Comparison of ENCODE assay signal across 2 cellular contexts in genomic region chr5:68215888-68216736, GRCh38.
TF ChIP-seq lines count a peak whose summit lies in the region.

No MANE protein-coding gene starts in this region.

TF ChIP-seq in WTC11, 78 proteins besides CTCF, POLR2A, EP300 and RAD21 (continued from another document):
- peak; percentile 79 for TF ChIP-seq HMGXB4 (CRISPR knock-in tag; IDR thresholded peaks at IDR 0.05)
- TF ChIP-seq MXD4 (CRISPR knock-in tag; IDR thresholded peaks at IDR 0.05; ENCODE audit: borderline replicate concordance) = no peak
- no peak for TF ChIP-seq TEAD4 (CRISPR knock-in tag; IDR thresholded peaks at IDR 0.05)
- TF ChIP-seq ARID4B (CRISPR knock-in tag; IDR thresholded peaks at IDR 0.05; ENCODE audit: borderline replicate concordance) = peak; percentile 27; the same call in 1 of the 2 replicates
- peak; percentile 14; the same call in 1 of the 2 replicates for TF ChIP-seq MAX (CRISPR knock-in tag; IDR thresholded peaks at IDR 0.05)

TF ChIP-seq in HepG2, 621 proteins besides CTCF, POLR2A, EP300 and RAD21 (continued from another document and continues in another):
- TF ChIP-seq CBX2 (IDR thresholded peaks at IDR 0.05; ENCODE audit: low read depth, low read length) = no peak
- 0 out of 2 replicates have a peak, but pooled peaks have one; percentile 10 for TF ChIP-seq CBX2 (CRISPR knock-in tag; IDR thresholded peaks at IDR 0.05; ENCODE audit: low read depth)
- no peak for TF ChIP-seq ZBTB14 (CRISPR knock-in tag; IDR thresholded peaks at IDR 0.05)
- TF ChIP-seq ATF7 (IDR thresholded peaks at IDR 0.05) = no peak
- no peak for TF ChIP-seq ATF7 (CRISPR knock-in tag; IDR thresholded peaks at IDR 0.05)
- TF ChIP-seq SNAPC4 (CRISPR knock-in tag; IDR thresholded peaks at IDR 0.05) = 0 out of 2 replicates have a peak, but pooled peaks have one; percentile 38
- TF ChIP-seq IRF9 (CRISPR knock-in tag; IDR thresholded peaks at IDR 0.05; ENCODE audit: borderline replicate concordance) = peak; percentile 16; the same call in 1 of the 2 replicates
- peak; percentile 74; the same call in 1 of the 2 replicates for TF ChIP-seq NFKB2 (CRISPR knock-in tag; IDR thresholded peaks at IDR 0.05; ENCODE audit: borderline replicate concordance)
- peak; percentile 74; the same call in 1 of the 2 replicates for TF ChIP-seq MXD1 (CRISPR knock-in tag; IDR thresholded peaks at IDR 0.05)
- TF ChIP-seq ZNF7 (CRISPR knock-in tag; IDR thresholded peaks at IDR 0.05) = no peak
- TF ChIP-seq GTF2F1 (IDR thresholded peaks at IDR 0.05; ENCODE audit: low read length) = no peak
- TF ChIP-seq NCOA2 (CRISPR knock-in tag; IDR thresholded peaks at IDR 0.05) = no peak
- TF ChIP-seq ZKSCAN8 (CRISPR knock-in tag; IDR thresholded peaks at IDR 0.05; ENCODE audit: borderline replicate concordance) = 0 out of 2 replicates have a peak, but pooled peaks have one; percentile 24
- peak; percentile 46; the same call in 1 of the 2 replicates for TF ChIP-seq SIN3A (IDR thresholded peaks at IDR 0.05; ENCODE audit: borderline replicate concordance, low read depth, low read length)
- 0 out of 2 replicates have a peak, but pooled peaks have one; percentile 17 for TF ChIP-seq SRY (CRISPR knock-in tag; IDR thresholded peaks at IDR 0.05)
- 0 out of 2 replicates have a peak, but pooled peaks have one; percentile 22 for TF ChIP-seq TARDBP (CRISPR knock-in tag; IDR thresholded peaks at IDR 0.05)
- 0 out of 2 replicates have a peak, but pooled peaks have one; percentile 43 for TF ChIP-seq PCBP1 (IDR thresholded peaks at IDR 0.05; ENCODE audit: borderline replicate concordance, low read depth, low read length)
- peak; percentile 7; the same call in 1 of the 2 replicates for TF ChIP-seq SAFB2 (CRISPR knock-in tag; IDR thresholded peaks at IDR 0.05; ENCODE audit: borderline replicate concordance, low read depth)
- TF ChIP-seq ZBTB7B (CRISPR knock-in tag; IDR thresholded peaks at IDR 0.05) = peak; percentile 56; the same call in 1 of the 2 replicates
- 0 out of 2 replicates have a peak, but pooled peaks have one; percentile 16 for TF ChIP-seq ISL2 (CRISPR knock-in tag; IDR thresholded peaks at IDR 0.05)
- TF ChIP-seq NR0B2 (CRISPR knock-in tag; IDR thresholded peaks at IDR 0.05) = 0 out of 2 replicates have a peak, but pooled peaks have one; percentile 29
- TF ChIP-seq HHEX (CRISPR knock-in tag; IDR thresholded peaks at IDR 0.05) = no peak
- no peak for TF ChIP-seq ZBTB43 (CRISPR knock-in tag; conservative IDR thresholded peaks at IDR 0.05)
- TF ChIP-seq ZNF687 (CRISPR knock-in tag; IDR thresholded peaks at IDR 0.05) = peak; percentile 61
- TF ChIP-seq ELF3 (CRISPR knock-in tag; IDR thresholded peaks at IDR 0.05) = peak; percentile 24; the same call in 1 of the 2 replicates
- TF ChIP-seq ZNF710 (CRISPR knock-in tag; IDR thresholded peaks at IDR 0.05; ENCODE audit: borderline replicate concordance) = peak; percentile 54; the same call in 1 of the 2 replicates
- TF ChIP-seq THAP9 (CRISPR knock-in tag; IDR thresholded peaks at IDR 0.05; ENCODE audit: borderline replicate concordance) = 0 out of 2 replicates have a peak, but pooled peaks have one; percentile 34
- peak; percentile 53 for TF ChIP-seq POGZ (CRISPR knock-in tag; IDR thresholded peaks at IDR 0.05)
- TF ChIP-seq ZNF124 (CRISPR knock-in tag; IDR thresholded peaks at IDR 0.05) = peak; percentile 52; the same call in 1 of the 2 replicates
- TF ChIP-seq ZNF776 (CRISPR knock-in tag; IDR thresholded peaks at IDR 0.05) = peak; percentile 81
- peak; percentile 41; the same call in 1 of the 2 replicates for TF ChIP-seq HOXA3 (CRISPR knock-in tag; IDR thresholded peaks at IDR 0.05)
